In the genomic region with DNA sequence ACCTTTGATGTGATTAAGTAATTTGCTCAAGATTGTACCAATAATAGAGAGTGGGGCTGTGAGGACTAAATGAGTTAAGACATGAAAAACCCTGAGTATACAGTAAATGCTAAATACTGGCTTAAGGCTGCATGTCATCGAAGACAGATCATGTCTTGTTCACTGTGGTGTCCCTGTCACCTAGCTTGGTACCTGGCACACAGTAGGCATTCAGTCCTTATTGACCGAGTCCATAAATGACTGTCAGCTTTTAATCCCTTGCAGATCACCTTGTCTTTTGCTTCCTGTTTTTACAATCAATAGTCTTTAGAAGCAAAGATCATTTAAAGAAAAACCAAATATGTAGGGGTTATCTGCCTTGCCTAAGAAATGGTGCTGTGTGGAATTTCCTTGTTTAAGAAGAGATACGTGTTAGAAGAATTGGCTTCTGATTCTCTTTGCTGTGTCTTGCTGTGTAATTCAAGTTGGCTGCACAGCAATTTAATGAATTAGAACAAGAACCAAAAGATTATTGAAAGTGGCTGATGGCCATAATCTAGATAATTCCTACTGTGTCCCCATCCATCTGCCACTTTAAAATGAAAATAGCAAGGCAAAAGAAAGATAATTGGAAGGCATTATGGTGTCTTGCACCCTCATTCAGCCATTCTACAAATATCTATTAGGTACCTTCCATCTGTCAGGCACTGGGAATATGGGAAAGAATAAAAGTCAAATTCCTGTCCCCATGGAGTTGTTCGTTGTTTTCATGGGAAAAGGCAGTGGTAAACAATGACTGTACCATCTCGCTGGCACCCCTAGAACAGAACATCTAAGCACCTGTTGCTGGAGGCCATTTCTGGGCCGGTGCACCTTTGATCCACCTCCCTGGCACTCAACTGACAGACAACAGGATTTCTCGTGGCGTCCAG, we compare ENCODE assay signal across 15 cellular contexts. TPM values are rescaled to one million over a fixed set of nuclear protein-coding genes. Genes with fewer than 3 reads are reported as not detected.
DNase-seq lines count a peak whose midpoint lies in the region; ATAC-seq and TF ChIP-seq lines count a peak whose summit lies in the region.
"Had no signal": no experiment of that assay in that cellular context is flagged by ENCODE, and none has a peak within 500 bp of the region (broad histone marks: within the 10 kb centered on the region; RNA-seq: fewer than 3 reads in every experiment).

No MANE protein-coding gene starts in this region.

- H3K79me2 ChIP-seq in H9 (ENCODE audit: insufficient read depth, low read length): no peaks in the 10 kb centered on the region

- DNase-seq in activated CD4-positive, alpha-beta T cell treated with anti-CD3 and anti-CD28 coated beads, Interleukin-2, amount 10 ng/mL, durations not matched to agents 7 days and 5 days: no peak
- DNase-seq in activated CD4-positive, alpha-beta T cell treated with anti-CD3 and anti-CD28 coated beads, Interleukin-2, amount 50 U/mL, for 1 hour: no peak
- DNase-seq in RWPE1 (ENCODE audit: low spot score) (no peak), endothelial cell (ENCODE audit: low spot score) (no peak), H9 (no peak), NCI-H1417 (lab: John Stamatoyannopoulos, UW) (no peak)
- DNase-seq: occipital lobe; stimulated activated CD4-positive, alpha-beta T cell treated with anti-CD3 and anti-CD28 coated beads, Interleukin-12 subunit alpha, Interleukin-12 subunit beta, amount 100 ng/mL, for 4 hours had no signal

- H2AFZ ChIP-seq in H9 (ENCODE audit: low read length): no peak overlapping the region

- CTCF ChIA-PET in activated CD4-positive, alpha-beta T cell treated with anti-CD3 and anti-CD28 coated beads, Interleukin-2, amount 10 ng/mL, durations not matched to agents 7 days and 5 days (lab: Charles Lee): interaction anchor here (1.0 to 1.8 kb wide), 4 partner anchors 13 to 90 kb away, joined by 3 to 5 read pairs (median 4); partner anchors contain the start of gene MAPK14
- CTCF ChIA-PET in RWPE1 (lab: Yijun Ruan, JAX): interaction anchor here (0.6 kb wide), 1 partner anchor 13 kb away, joined by 4 read pairs; no protein-coding TSS in a partner anchor

- H3K36me3 Mint-ChIP-seq in activated CD4-positive, alpha-beta T cell treated with anti-CD3 and anti-CD28 coated beads, Interleukin-2, amount 10 ng/mL, durations not matched to agents 7 days and 5 days (ENCODE audit: low read depth): peaks cover 46% of the 10 kb centered on the region
- peaks cover 5% of the 10 kb centered on the region for H3K36me3 Mint-ChIP-seq in endothelial cell (ENCODE audit: low read depth, unreplicated experiment)
- H3K36me3 Mint-ChIP-seq in H9 (ENCODE audit: insufficient read depth in 1 of 3, low read depth in 3 of 3): peaks cover 0 to 3% (median 0%) of the 10 kb centered on the region in 3 experiments; a peak in 3 of 7 replicates

- no peaks in the 10 kb centered on the region for H3K9me3 Mint-ChIP-seq in activated CD4-positive, alpha-beta T cell treated with anti-CD3 and anti-CD28 coated beads, Interleukin-2, amount 10 ng/mL, durations not matched to agents 7 days and 5 days
- H3K9me3 Mint-ChIP-seq in endothelial cell (ENCODE audit: unreplicated experiment) (no peaks in the 10 kb centered on the region), H9 (no peaks in the 10 kb centered on the region)

- H3K4me1 Mint-ChIP-seq in activated CD4-positive, alpha-beta T cell treated with anti-CD3 and anti-CD28 coated beads, Interleukin-2, amount 10 ng/mL, durations not matched to agents 7 days and 5 days: peaks cover 94% of the 10 kb centered on the region
- H3K4me1 Mint-ChIP-seq in endothelial cell (ENCODE audit: unreplicated experiment) (peaks cover 25% of the 10 kb centered on the region), H9 (peaks cover 27% of the 10 kb centered on the region in 2 experiments)

- no peaks in the 10 kb centered on the region for H3K9me3 ChIP-seq in H9 (ENCODE audit: control insufficient read depth, low read depth, low read length)
- H3K9me3 ChIP-seq: A549, tibial nerve had no signal

- ATAC-seq in HG02571 (IDR thresholded peaks at IDR 0.05; ENCODE audit: unreplicated experiment): no peak
- ATAC-seq: A549, left lobe of liver had no signal

- no peak overlapping the region for H3K23ac ChIP-seq in H9 (ENCODE audit: insufficient read length, low read depth, low read length)

- no peak overlapping the region for H2BK15ac ChIP-seq in H9 (ENCODE audit: low read depth, low read length)

- H3K4me3 Mint-ChIP-seq in activated CD4-positive, alpha-beta T cell treated with anti-CD3 and anti-CD28 coated beads, Interleukin-2, amount 10 ng/mL, durations not matched to agents 7 days and 5 days: no peak overlapping the region
- H3K4me3 Mint-ChIP-seq in endothelial cell (ENCODE audit: unreplicated experiment) (no peak overlapping the region), H9 (no peak overlapping the region)

- H3K4ac ChIP-seq in H9 (ENCODE audit: low read depth, low read length): no peak overlapping the region

- no peak overlapping the region for H2BK5ac ChIP-seq in H9 (ENCODE audit: insufficient read length, low read length)

- H3K27ac ChIP-seq in RWPE1 (peak overlapping the region; percentile 31; the same call in 1 of the 2 replicates), skin epidermis (peak overlapping the region in 14 of 21 experiments; percentile 3 to 96 (median 35)), H9 (ENCODE audit: insufficient read length, low read depth, low read length) (no peak overlapping the region)
- H3K27ac ChIP-seq: A549, tibial nerve, VCaP had no signal

- no CpG with 5 or more reads among the region's 8 CpGs for WGBS in H9 (ENCODE audit: extremely low coverage, insufficient read length, low lambda C conversion rate)

- H3K4me1 ChIP-seq in H9 (ENCODE audit: insufficient read depth, low read length): peaks cover 4% of the 10 kb centered on the region

- peak overlapping the region; percentile 98 for H3K27ac Mint-ChIP-seq in activated CD4-positive, alpha-beta T cell treated with anti-CD3 and anti-CD28 coated beads, Interleukin-2, amount 10 ng/mL, durations not matched to agents 7 days and 5 days
- H3K27ac Mint-ChIP-seq in endothelial cell (ENCODE audit: unreplicated experiment): peak overlapping the region; percentile 4
- no peak overlapping the region for H3K27ac Mint-ChIP-seq in H9

- no peak overlapping the region for H2BK20ac ChIP-seq in H9 (ENCODE audit: low read depth, low read length, poor library complexity, severe bottlenecking)

- TF ChIP-seq CTCF in RWPE1 (conservative IDR thresholded peaks at IDR 0.05; ENCODE audit: low read depth): no peak
- no peak for TF ChIP-seq CTCF in endothelial cell (IDR thresholded peaks at IDR 0.05; ENCODE audit: unreplicated experiment)
- no peak for TF ChIP-seq CTCF in H9 (conservative IDR thresholded peaks at IDR 0.05)

- no peaks in the 10 kb centered on the region for H4K20me1 ChIP-seq in H9 (ENCODE audit: control insufficient read depth, insufficient read depth, insufficient read length)

- no peak overlapping the region for H3K14ac ChIP-seq in H9 (ENCODE audit: insufficient read depth, low read length)

- H3K79me1 ChIP-seq in H9 (ENCODE audit: insufficient read depth, low read depth, low read length, poor library complexity, severe bottlenecking): no peaks in the 10 kb centered on the region

- no peak overlapping the region for H3K9ac ChIP-seq in H9 (ENCODE audit: extremely low read depth, insufficient read length, low read length)

- no peak overlapping the region for H3K56ac ChIP-seq in H9 (ENCODE audit: insufficient read length, low read depth, low read length)

- no peaks in the 10 kb centered on the region for H3K23me2 ChIP-seq in H9 (ENCODE audit: insufficient read length, low read depth, low read length, poor library complexity, severe bottlenecking)

- POLR2A ChIA-PET in activated CD4-positive, alpha-beta T cell treated with anti-CD3 and anti-CD28 coated beads, Interleukin-2, amount 10 ng/mL, durations not matched to agents 7 days and 5 days (lab: Charles Lee): no interaction called here
- POLR2A ChIA-PET in RWPE1 (lab: Yijun Ruan, JAX; ENCODE audit: low non-redundant PET): no interaction called here

- H2BK12ac ChIP-seq in H9 (ENCODE audit: insufficient read length, low read depth, low read length): no peak overlapping the region

- no peak overlapping the region for H2BK120ac ChIP-seq in H9 (ENCODE audit: low read depth, low read length, poor library complexity, severe bottlenecking)

- H3K4me2 ChIP-seq in H9 (ENCODE audit: insufficient read depth, insufficient read length, low read length): no peak overlapping the region
- H3K4me2 ChIP-seq: A549 had no signal

- H3K27me3 ChIP-seq in H9 (ENCODE audit: insufficient read depth, low read length): no peaks in the 10 kb centered on the region
- H3K27me3 ChIP-seq: tibial nerve had no signal

- H2AK5ac ChIP-seq in H9 (ENCODE audit: insufficient read length, low read length): no peak overlapping the region

- no peaks in the 10 kb centered on the region for H3K27me3 Mint-ChIP-seq in activated CD4-positive, alpha-beta T cell treated with anti-CD3 and anti-CD28 coated beads, Interleukin-2, amount 10 ng/mL, durations not matched to agents 7 days and 5 days
- H3K27me3 Mint-ChIP-seq in endothelial cell (ENCODE audit: unreplicated experiment) (peaks cover 2% of the 10 kb centered on the region), H9 (ENCODE audit: low read depth) (no peaks in the 10 kb centered on the region)

- no peak overlapping the region for H4K5ac ChIP-seq in H9 (ENCODE audit: insufficient read length, low read depth, low read length)

- no peak overlapping the region for H3K4me3 ChIP-seq in skin epidermis
- H3K4me3 ChIP-seq: A549, tibial nerve had no signal

- no peak overlapping the region for H3K18ac ChIP-seq in H9 (ENCODE audit: insufficient read length, low read depth, low read length)

- no peak overlapping the region for H4K91ac ChIP-seq in H9 (ENCODE audit: insufficient read length, low read depth, low read length)

- no peak overlapping the region for H3T11ph ChIP-seq in H9 (ENCODE audit: low read length)

- no peak overlapping the region for H4K8ac ChIP-seq in H9 (replicated peaks; ENCODE audit: insufficient read length, low read depth, low read length)

RNA-seq across cellular contexts. Expression of gene MAPK13, which starts 12.4 kb away (rescaled TPM):
- 10 to 100 TPM; 29.3 to 29.9 TPM for total RNA-seq in activated CD4-positive, alpha-beta T cell treated with anti-CD3 and anti-CD28 coated beads, Interleukin-2, amount 10 ng/mL, durations not matched to agents 7 days and 5 days
- 6.6 TPM for total RNA-seq in endothelial cell (ENCODE audit: unreplicated experiment)
- total RNA-seq in H9 (2021): 18.9 and 19.2 TPM in 2 replicates
- total RNA-seq: SK-MEL-5 had no signal

Comparison
In these comparisons a context has a peak if more than half of its experiments do, and no peak if none do; other contexts are left out.
1. H3K27ac Mint-ChIP-seq: peak in activated CD4-positive, alpha-beta T cell treated with anti-CD3 and anti-CD28 coated beads, Interleukin-2, amount 10 ng/mL, durations not matched to agents 7 days and 5 days (single experiment) and endothelial cell (single experiment); none in H9 (0 of 3).